In the genomic region with DNA sequence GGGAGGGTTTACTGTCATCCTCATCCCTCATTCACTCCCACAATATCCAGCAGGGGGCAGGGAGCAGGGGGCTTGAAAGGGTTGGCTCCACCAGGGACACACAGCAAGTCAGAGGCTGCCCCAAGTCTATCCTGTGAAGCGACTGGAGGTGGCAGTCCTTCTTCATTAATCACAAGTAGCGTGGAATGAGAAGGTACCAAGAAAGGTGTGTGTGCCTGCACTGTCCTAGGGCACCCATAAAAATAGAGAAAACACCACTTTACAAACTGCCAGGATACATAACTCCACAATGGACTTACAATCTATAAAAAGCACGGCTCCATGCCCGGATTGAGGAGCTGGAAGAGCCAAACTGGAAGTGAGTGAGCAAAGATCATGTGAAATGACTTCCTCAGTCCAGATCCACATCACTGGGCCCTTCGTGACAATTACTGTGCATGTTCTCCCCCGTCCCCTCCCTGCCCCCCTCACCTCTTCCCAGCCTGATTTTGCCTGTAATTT, we compare ENCODE assay signal across 16 cellular contexts.
DNase-seq lines count a peak whose midpoint lies in the region; ATAC-seq, FAIRE-seq and TF ChIP-seq lines count a peak whose summit lies in the region.
"Had no signal": no experiment of that assay in that cellular context is flagged by ENCODE, and none has a peak within 500 bp of the region (broad histone marks: within the 10 kb centered on the region; RNA-seq: fewer than 3 reads in every experiment).

No MANE protein-coding gene starts in this region.

- H3K4me1 ChIP-seq in K562 (replicated peaks in 1 of 2; ENCODE audit: control insufficient read depth in 2 of 2, insufficient read depth in 2 of 2, low read length in 2 of 2) (no peaks in the 10 kb centered on the region), aorta (ENCODE audit: control insufficient read depth in 1 of 2, insufficient read depth in 2 of 2, low read length in 2 of 2) (peaks cover 2 to 5% of the 10 kb centered on the region in 2 donors)

- FAIRE-seq in K562 (lab: Jason Lieb, UNC) (no peak), GM12892 (lab: Jason Lieb, UNC) (no peak)
- FAIRE-seq: bronchial epithelial cell had no signal

- CTCF ChIA-PET in K562 (lab: Yijun Ruan, JAX; ENCODE audit: low intra/inter-chr PET ratio), result no interaction called here

- no peak for TF ChIP-seq EP300 in K562 (IDR thresholded peaks at IDR 0.05; ENCODE audit: low read length)

- no peaks in the 10 kb centered on the region for H3K9me3 ChIP-seq in K562 (replicated peaks; ENCODE audit: control insufficient read depth, insufficient read depth, low read depth, low read length)
- no peaks in the 10 kb centered on the region for H3K9me3 ChIP-seq in aorta (ENCODE audit: control insufficient read depth, low read length)

- H3K27me3 ChIP-seq in K562 (ENCODE audit: control insufficient read depth in 2 of 2, insufficient read depth in 2 of 2, low read length in 2 of 2), result no peaks in the 10 kb centered on the region
- no peaks in the 10 kb centered on the region for H3K27me3 ChIP-seq in aorta (ENCODE audit: control insufficient read depth in 1 of 2, insufficient read depth in 2 of 2, low read length in 1 of 2)

- TF ChIP-seq POLR2A in K562 (conservative IDR thresholded peaks at IDR 0.05), result no peak
- no peak for TF ChIP-seq POLR2A in GM12892 (IDR thresholded peaks at IDR 0.05; ENCODE audit: low read depth, low read length)

- H3K27ac ChIP-seq in K562 (ENCODE audit: extremely low read depth, low read depth, low read length), result no peak overlapping the region
- peak overlapping the region; percentile 5 to 74 for H3K27ac ChIP-seq in aorta (ENCODE audit: low read depth in 1 of 2, low read length in 2 of 2)
- H3K27ac ChIP-seq: SK-N-MC had no signal

- DNase-seq in NCI-H82 (lab: John Stamatoyannopoulos, UW), result peak; percentile 59
- DNase-seq in NCI-H82 treated with DMSO at 0.1 percent for 48 hours (lab: John Stamatoyannopoulos, UW; ENCODE audit: unreplicated experiment), result no peak
- DNase-seq in K562 (ENCODE audit: extremely low read depth in 1 of 4, low spot score in 3 of 4), result peak in 2 of 4 experiments; percentile 9 to 11
- peak; percentile 86 for DNase-seq in iPS-NIHi7 (ENCODE audit: extremely low spot score)
- DNase-seq in aorta, result peak in 1 of 2 donors; percentile 63
- DNase-seq in head of caudate nucleus, result no peak
- no peak for DNase-seq in GM12892 (ENCODE audit: insufficient read length)
- DNase-seq: activated CD4-positive, alpha-beta T cell treated with anti-CD3 and anti-CD28 coated beads for 4 hours; DMS53; nucleus accumbens; stimulated activated CD4-positive, alpha-beta T cell treated with anti-CD3 and anti-CD28 coated beads, Interleukin-2, amount 100 ng/mL, for 24 hours; stimulated activated naive CD4-positive, alpha-beta T cell treated with Interleukin-2 at 50 U/mL for 16 hours had no signal

- no peak overlapping the region; a peak in 1 of 4 replicates for H3K9ac ChIP-seq in K562 (ENCODE audit: insufficient read depth in 1 of 2, low read depth in 2 of 2, low read length in 2 of 2)

- WGBS in K562 (ENCODE audit: insufficient coverage, low coverage, missing lambda C conversion rate), result 0% methylated on average over 6 of the region's 6 CpGs
- WGBS in aorta, 2 donors, result 22 to 23% methylated on average over 6 of the region's 6 CpGs

- H2AFZ ChIP-seq in K562 (ENCODE audit: low read depth, low read length), result no peak overlapping the region

- intact Hi-C loops in K562 (cut with micrococcal nuclease) (loop anchor here (2.0 kb wide), 1 partner anchor 186 kb away; no protein-coding TSS in a partner anchor), aorta (cut with DNase I) (no loop called here), head of caudate nucleus (cut with DNase I) (no loop called here)

- H3K4me3 ChIP-seq in K562 (no peak overlapping the region), aorta (ENCODE audit: low read length in 2 of 2) (no peak overlapping the region)
- H3K4me3 ChIP-seq: SK-N-MC had no signal

- no peak overlapping the region for H3K4me2 ChIP-seq in K562 (ENCODE audit: insufficient read depth, low read length)

- no TSS peak for BruUV-seq in K562 (replicated peaks; lab: Mats Ljungman, UMichigan)

- POLR2A ChIA-PET in K562 (lab: Yijun Ruan, JAX), result no interaction called here

- no peaks in the 10 kb centered on the region for H3K9me1 ChIP-seq in K562 (ENCODE audit: control insufficient read depth, insufficient read depth, low read length)

- peak; percentile 27 to 45 (median 33); a peak in 5 of 6 replicates for TF ChIP-seq CTCF in K562 (IDR thresholded peaks at IDR 0.05 in 2 of 3, conservative IDR thresholded peaks at IDR 0.05 in 1 of 3; ENCODE audit: insufficient read depth in 2 of 3, low read depth in 1 of 3, low read length in 3 of 3)

- no peaks in the 10 kb centered on the region for H3K79me2 ChIP-seq in K562 (ENCODE audit: control insufficient read depth, insufficient read depth, low read length)

- ATAC-seq in K562 (peak; percentile 73), aorta (ENCODE audit: low FRiP score) (peak; percentile 73), HG02970 (IDR thresholded peaks at IDR 0.05; ENCODE audit: low FRiP score, unreplicated experiment) (no peak)
- ATAC-seq: activated T-helper 17 cell treated with anti-CD3 and anti-CD28 coated beads, Interleukin-2, amount 50 U/mL, for 72 hours had no signal

- TF ChIP-seq RAD21 in K562 (CRISPR knock-in tag; conservative IDR thresholded peaks at IDR 0.05 in 1 of 2, IDR thresholded peaks at IDR 0.05 in 1 of 2), result no peak

- no peaks in the 10 kb centered on the region for H3K36me3 ChIP-seq in K562 (ENCODE audit: control insufficient read depth, insufficient read depth, low read length)
- no peaks in the 10 kb centered on the region for H3K36me3 ChIP-seq in aorta (ENCODE audit: control insufficient read depth in 1 of 2, insufficient read depth in 2 of 2, low read length in 1 of 2)

- H4K20me1 ChIP-seq in K562 (replicated peaks; ENCODE audit: control insufficient read depth, insufficient read depth, low read length), result no peaks in the 10 kb centered on the region

- in situ Hi-C loops in K562 (cut with MboI), result no loop called here

TF ChIP-seq in K562, 482 proteins besides CTCF, POLR2A, EP300 and RAD21:
- TF ChIP-seq CBX3 (IDR thresholded peaks at IDR 0.05; ENCODE audit: borderline replicate concordance in 1 of 2, low read length in 2 of 2) (no peak), MYC (IDR thresholded peaks at IDR 0.05; ENCODE audit: low read depth, low read length) (no peak), MYC (CRISPR knock-in tag; IDR thresholded peaks at IDR 0.05; ENCODE audit: borderline replicate concordance, low read depth) (no peak), SNRNP70 (optimal IDR thresholded peaks at IDR 0.05; ENCODE audit: low read depth, low read length) (no peak), ZNF778 (CRISPR knock-in tag; IDR thresholded peaks at IDR 0.05) (no peak), GATAD2A (IDR thresholded peaks at IDR 0.05) (no peak), HNRNPL (IDR thresholded peaks at IDR 0.05; ENCODE audit: low read depth, low read length) (no peak), CC2D1A (IDR thresholded peaks at IDR 0.05) (no peak), MIER1 (IDR thresholded peaks at IDR 0.05; ENCODE audit: low read depth) (no peak), SP2 (IDR thresholded peaks at IDR 0.05; ENCODE audit: extremely low read depth, low read depth, low read length, poor library complexity, severe bottlenecking) (no peak), NFXL1 (CRISPR knock-in tag; IDR thresholded peaks at IDR 0.05) (no peak), RCOR1 (IDR thresholded peaks at IDR 0.05; ENCODE audit: borderline replicate concordance in 1 of 2, low read depth in 2 of 2, low read length in 2 of 2) (no peak), TRIM28 (IDR thresholded peaks at IDR 0.05) (no peak), TCF7 (IDR thresholded peaks at IDR 0.05; ENCODE audit: borderline replicate concordance) (no peak)
- TF ChIP-seq, protein P1, sequence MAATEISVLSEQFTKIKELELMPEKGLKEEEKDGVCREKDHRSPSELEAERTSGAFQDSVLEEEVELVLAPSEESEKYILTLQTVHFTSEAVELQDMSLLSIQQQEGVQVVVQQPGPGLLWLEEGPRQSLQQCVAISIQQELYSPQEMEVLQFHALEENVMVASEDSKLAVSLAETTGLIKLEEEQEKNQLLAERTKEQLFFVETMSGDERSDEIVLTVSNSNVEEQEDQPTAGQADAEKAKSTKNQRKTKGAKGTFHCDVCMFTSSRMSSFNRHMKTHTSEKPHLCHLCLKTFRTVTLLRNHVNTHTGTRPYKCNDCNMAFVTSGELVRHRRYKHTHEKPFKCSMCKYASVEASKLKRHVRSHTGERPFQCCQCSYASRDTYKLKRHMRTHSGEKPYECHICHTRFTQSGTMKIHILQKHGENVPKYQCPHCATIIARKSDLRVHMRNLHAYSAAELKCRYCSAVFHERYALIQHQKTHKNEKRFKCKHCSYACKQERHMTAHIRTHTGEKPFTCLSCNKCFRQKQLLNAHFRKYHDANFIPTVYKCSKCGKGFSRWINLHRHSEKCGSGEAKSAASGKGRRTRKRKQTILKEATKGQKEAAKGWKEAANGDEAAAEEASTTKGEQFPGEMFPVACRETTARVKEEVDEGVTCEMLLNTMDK (IDR thresholded peaks at IDR 0.05; ENCODE audit: borderline replicate concordance, insufficient read depth, low read depth, low read length, poor library complexity, severe bottlenecking), result no peak

Comparison
In these comparisons a context has a peak if more than half of its experiments do, and no peak if none do; other contexts are left out.
1. DNase-seq: peak in NCI-H82 (single experiment) and iPS-NIHi7 (single experiment); none in NCI-H82 treated with DMSO at 0.1 percent for 48 hours (single experiment), head of caudate nucleus (0 of 42) and GM12892 (single experiment).